ENCODE assay signal across 16 cellular contexts in the genomic region with DNA sequence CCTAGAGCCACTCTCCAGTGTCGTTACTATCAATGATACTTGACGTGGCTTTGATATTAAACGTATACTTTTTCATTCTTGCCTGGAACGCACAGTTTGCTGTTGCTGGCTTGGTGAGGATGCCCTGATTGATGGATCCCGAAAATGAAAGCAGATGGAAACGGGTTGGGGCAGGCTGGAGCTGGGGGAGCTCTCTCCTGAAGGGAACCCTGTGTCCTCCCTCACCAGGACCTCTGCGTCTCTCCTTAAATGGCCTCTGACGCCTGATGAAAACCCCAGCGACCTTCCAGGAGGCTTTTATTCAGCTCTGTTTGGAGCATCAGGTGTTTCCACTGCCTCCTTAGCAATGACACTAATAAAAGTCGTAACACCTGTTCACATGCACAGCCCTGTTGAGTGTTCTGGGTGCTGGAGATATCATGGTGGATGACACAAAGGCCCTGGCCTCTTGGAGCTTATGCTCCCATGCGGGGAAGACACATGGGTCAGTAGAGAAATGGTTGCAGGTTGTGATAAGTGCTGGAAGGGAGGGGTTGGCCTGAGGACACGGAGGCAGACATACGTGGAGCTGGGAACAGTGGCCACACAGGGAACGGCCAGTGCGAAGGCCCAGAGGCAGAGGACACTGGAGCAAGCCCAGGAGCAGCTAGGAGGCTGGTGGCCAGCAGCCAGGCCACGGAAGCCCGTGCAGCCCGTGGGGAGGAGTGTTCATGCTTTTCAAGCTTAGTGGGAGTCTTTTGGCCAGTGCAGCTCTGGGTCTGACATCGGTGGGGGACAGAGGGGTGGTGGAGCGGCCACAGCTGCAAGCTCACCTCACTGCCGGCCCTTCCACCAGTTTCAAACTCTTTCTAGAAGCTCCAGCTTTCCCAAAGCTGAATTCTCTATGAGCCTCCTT. TPM values are rescaled to one million over a fixed set of nuclear protein-coding genes. Genes with fewer than 3 reads are reported as not detected.
A peak's percentile ranks its signal among the peaks of the same experiment; 100 is the strongest.
DNase-seq lines count a peak whose midpoint lies in the region; ATAC-seq lines count a peak whose summit lies in the region.
"Had no signal": no experiment of that assay in that cellular context is flagged by ENCODE, and none has a peak within 500 bp of the region (broad histone marks: within the 10 kb centered on the region; RNA-seq: fewer than 3 reads in every experiment).

No MANE protein-coding gene starts in this region.

- no peaks in the 10 kb centered on the region for H3K36me3 Mint-ChIP-seq in activated T-helper 1 cell treated with anti-CD3 and anti-CD28 coated beads, Interleukin-12 subunit alpha, Interleukin-12 subunit beta, Interleukin-2, Interleukin-4 antibody, amounts not matched to agents 30 ng/mL and 10 ng/mL and 1 ng/mL, durations not matched to agents 14 hours and 24 hours and 36 hours (ENCODE audit: low read depth)
- H3K36me3 Mint-ChIP-seq: activated naive CD8-positive, alpha-beta T cell treated with anti-CD3 and anti-CD28 coated beads, Interleukin-2, amount 10 ng/mL, durations not matched to agents 7 days and 5 days had no signal

- no peak overlapping the region for H2BK120ac ChIP-seq in neuronal stem cell (ENCODE audit: low read depth, low read length)

- no peaks in the 10 kb centered on the region for H3K27me3 Mint-ChIP-seq in activated T-helper 1 cell treated with anti-CD3 and anti-CD28 coated beads, Interleukin-12 subunit alpha, Interleukin-12 subunit beta, Interleukin-2, Interleukin-4 antibody, amounts not matched to agents 30 ng/mL and 10 ng/mL and 1 ng/mL, durations not matched to agents 14 hours and 24 hours and 36 hours (ENCODE audit: insufficient read depth)
- H3K27me3 Mint-ChIP-seq: activated CD4-positive, alpha-beta T cell treated with anti-CD3 and anti-CD28 coated beads for 36 hours; activated naive CD8-positive, alpha-beta T cell treated with anti-CD3 and anti-CD28 coated beads, Interleukin-2, amount 10 ng/mL, durations not matched to agents 7 days and 5 days; dendritic cell treated with granulocyte-macrophage colony-stimulating factor and Interleukin-4, amounts not matched to agents 40 ng/mL and 50 ng/mL, for 4 days; stimulated activated naive B cell treated with anti-CD40 and anti-IgM and Interleukin-4, amounts not matched to agents 10 μg/mL and 1 μg/mL and 100 μg/mL, for 72 hours had no signal

- no peak overlapping the region for H2AK5ac ChIP-seq in neuronal stem cell (ENCODE audit: low read depth, low read length)

- peak; percentile 15 for DNase-seq in 8988T
- no peak for DNase-seq in activated T-helper 1 cell treated with anti-CD3 and anti-CD28 coated beads, Interleukin-12 subunit alpha, Interleukin-12 subunit beta, Interleukin-2, Interleukin-4 antibody, amounts not matched to agents 30 ng/mL and 10 ng/mL and 1 ng/mL, durations not matched to agents 14 hours and 24 hours and 36 hours (ENCODE audit: low spot score)
- no peak for DNase-seq in neuronal stem cell (ENCODE audit: low spot score)
- DNase-seq in medulla oblongata (ENCODE audit: extremely low spot score), result no peak
- DNase-seq: activated naive CD8-positive, alpha-beta T cell treated with anti-CD3 and anti-CD28 coated beads, Interleukin-2, amount 10 ng/mL, durations not matched to agents 7 days and 5 days; brain microvascular endothelial cell; stimulated activated CD4-positive, alpha-beta T cell treated with anti-CD3 and anti-CD28 coated beads, Interleukin-15, amount 100 ng/mL, for 24 hours; stimulated activated naive B cell treated with anti-CD40 and anti-IgM and Interleukin-4, amounts not matched to agents 10 μg/mL and 1 μg/mL and 100 μg/mL, for 72 hours had no signal

- H3K9me3 ChIP-seq in BLaER1, result no peaks in the 10 kb centered on the region
- H3K9me3 ChIP-seq in neuronal stem cell (replicated peaks in 1 of 2; ENCODE audit: control insufficient read depth in 2 of 2, insufficient read depth in 1 of 2, low read depth in 1 of 2, low read length in 2 of 2), result no peaks in the 10 kb centered on the region
- H3K9me3 ChIP-seq: neutrophil, right atrium auricular region had no signal

- H2AFZ ChIP-seq in neuronal stem cell (ENCODE audit: low read length), result no peak overlapping the region

- peak overlapping the region; percentile 65 for H4K8ac ChIP-seq in neuronal stem cell (ENCODE audit: low read depth, low read length)

- peak overlapping the region; percentile 74 for H3K27ac ChIP-seq in BLaER1
- no peak overlapping the region for H3K27ac ChIP-seq in neuronal stem cell (replicated peaks; ENCODE audit: low read length)
- H3K27ac ChIP-seq: brain microvascular endothelial cell, neutrophil, right atrium auricular region had no signal

- H3K36me3 ChIP-seq in BLaER1, result 0 out of 2 replicates have a peak, but pooled peaks cover 4% of the 10 kb centered on the region
- H3K36me3 ChIP-seq in neuronal stem cell (replicated peaks in 1 of 2; ENCODE audit: control insufficient read depth in 2 of 2, insufficient read depth in 2 of 2, low read length in 2 of 2), result no peaks in the 10 kb centered on the region
- H3K36me3 ChIP-seq: brain microvascular endothelial cell, neutrophil, right atrium auricular region had no signal

- H4K91ac ChIP-seq in neuronal stem cell (ENCODE audit: low read depth, low read length, poor library complexity), result no peak overlapping the region

- H3K9ac ChIP-seq in BLaER1 (no peak overlapping the region), neuronal stem cell (ENCODE audit: low read depth, low read length, poor library complexity) (no peak overlapping the region)

- peak overlapping the region; percentile 67 for H2BK15ac ChIP-seq in neuronal stem cell (ENCODE audit: low read length)

- peak overlapping the region; percentile 48 for H3K18ac ChIP-seq in neuronal stem cell (ENCODE audit: low read length)

- H3K27ac Mint-ChIP-seq in activated T-helper 1 cell treated with anti-CD3 and anti-CD28 coated beads, Interleukin-12 subunit alpha, Interleukin-12 subunit beta, Interleukin-2, Interleukin-4 antibody, amounts not matched to agents 30 ng/mL and 10 ng/mL and 1 ng/mL, durations not matched to agents 14 hours and 24 hours and 36 hours, result peak overlapping the region; percentile 10
- H3K27ac Mint-ChIP-seq: activated CD4-positive, alpha-beta T cell treated with anti-CD3 and anti-CD28 coated beads for 36 hours; activated naive CD8-positive, alpha-beta T cell treated with anti-CD3 and anti-CD28 coated beads, Interleukin-2, amount 10 ng/mL, durations not matched to agents 7 days and 5 days; dendritic cell treated with granulocyte-macrophage colony-stimulating factor and Interleukin-4, amounts not matched to agents 40 ng/mL and 50 ng/mL, for 4 days; stimulated activated naive B cell treated with anti-CD40 and anti-IgM and Interleukin-4, amounts not matched to agents 10 μg/mL and 1 μg/mL and 100 μg/mL, for 72 hours had no signal

- H2BK12ac ChIP-seq in neuronal stem cell (ENCODE audit: low read length), result no peak overlapping the region

- H3K23ac ChIP-seq in neuronal stem cell (ENCODE audit: low read depth, low read length, poor library complexity), result no peak overlapping the region

- intact Hi-C loops in activated T-helper 1 cell treated with anti-CD3 and anti-CD28 coated beads, Interleukin-12 subunit alpha, Interleukin-12 subunit beta, Interleukin-2, Interleukin-4 antibody, amounts not matched to agents 30 ng/mL and 10 ng/mL and 1 ng/mL, durations not matched to agents 14 hours and 24 hours and 36 hours (cut with micrococcal nuclease), result no loop called here

- H3K14ac ChIP-seq in neuronal stem cell (ENCODE audit: low read length), result no peak overlapping the region

- H3K79me1 ChIP-seq in neuronal stem cell (ENCODE audit: low read depth, low read length), result no peaks in the 10 kb centered on the region

- no peaks in the 10 kb centered on the region for H3K9me3 Mint-ChIP-seq in activated T-helper 1 cell treated with anti-CD3 and anti-CD28 coated beads, Interleukin-12 subunit alpha, Interleukin-12 subunit beta, Interleukin-2, Interleukin-4 antibody, amounts not matched to agents 30 ng/mL and 10 ng/mL and 1 ng/mL, durations not matched to agents 14 hours and 24 hours and 36 hours
- H3K9me3 Mint-ChIP-seq: activated naive CD8-positive, alpha-beta T cell treated with anti-CD3 and anti-CD28 coated beads, Interleukin-2, amount 10 ng/mL, durations not matched to agents 7 days and 5 days; dendritic cell treated with granulocyte-macrophage colony-stimulating factor and Interleukin-4, amounts not matched to agents 40 ng/mL and 50 ng/mL, for 4 days; stimulated activated naive B cell treated with anti-CD40 and anti-IgM and Interleukin-4, amounts not matched to agents 10 μg/mL and 1 μg/mL and 100 μg/mL, for 72 hours had no signal

- H3K27me3 ChIP-seq in BLaER1 (no peaks in the 10 kb centered on the region), neuronal stem cell (ENCODE audit: control insufficient read depth in 3 of 3, insufficient read depth in 3 of 3, low read depth in 1 of 3, low read length in 3 of 3) (no peaks in the 10 kb centered on the region)
- H3K27me3 ChIP-seq: brain microvascular endothelial cell, neutrophil, right atrium auricular region had no signal

- H3K4me1 ChIP-seq in BLaER1 (peaks cover 63% of the 10 kb centered on the region), neuronal stem cell (ENCODE audit: control insufficient read depth in 2 of 2, insufficient read depth in 1 of 2, low read depth in 1 of 2, low read length in 2 of 2) (peaks cover 6 to 8% of the 10 kb centered on the region in 2 donors)
- H3K4me1 ChIP-seq: right atrium auricular region had no signal

- peak overlapping the region; percentile 89 for H3K4me2 ChIP-seq in BLaER1
- H3K4me2 ChIP-seq in neuronal stem cell (ENCODE audit: insufficient read depth, low read length, poor library complexity, severe bottlenecking), result no peak overlapping the region

- no peak overlapping the region for H3K4ac ChIP-seq in neuronal stem cell (ENCODE audit: low read length)

- H4K20me1 ChIP-seq in BLaER1, result no peaks in the 10 kb centered on the region

- peak overlapping the region; percentile 53 for H2BK5ac ChIP-seq in neuronal stem cell (ENCODE audit: low read length)

- H3K4me1 Mint-ChIP-seq in activated T-helper 1 cell treated with anti-CD3 and anti-CD28 coated beads, Interleukin-12 subunit alpha, Interleukin-12 subunit beta, Interleukin-2, Interleukin-4 antibody, amounts not matched to agents 30 ng/mL and 10 ng/mL and 1 ng/mL, durations not matched to agents 14 hours and 24 hours and 36 hours (ENCODE audit: low read depth), result no peaks in the 10 kb centered on the region
- H3K4me1 Mint-ChIP-seq: activated CD4-positive, alpha-beta T cell treated with anti-CD3 and anti-CD28 coated beads for 36 hours; activated naive CD8-positive, alpha-beta T cell treated with anti-CD3 and anti-CD28 coated beads, Interleukin-2, amount 10 ng/mL, durations not matched to agents 7 days and 5 days had no signal

- H3K4me3 ChIP-seq in BLaER1 (no peak overlapping the region), neuronal stem cell (ENCODE audit: low read length in 2 of 2) (no peak overlapping the region)
- H3K4me3 ChIP-seq: K562, right atrium auricular region had no signal

- H3K4me3 Mint-ChIP-seq in activated T-helper 1 cell treated with anti-CD3 and anti-CD28 coated beads, Interleukin-12 subunit alpha, Interleukin-12 subunit beta, Interleukin-2, Interleukin-4 antibody, amounts not matched to agents 30 ng/mL and 10 ng/mL and 1 ng/mL, durations not matched to agents 14 hours and 24 hours and 36 hours, result no peak overlapping the region
- H3K4me3 Mint-ChIP-seq: activated CD4-positive, alpha-beta T cell treated with anti-CD3 and anti-CD28 coated beads for 36 hours; activated naive CD8-positive, alpha-beta T cell treated with anti-CD3 and anti-CD28 coated beads, Interleukin-2, amount 10 ng/mL, durations not matched to agents 7 days and 5 days; dendritic cell treated with granulocyte-macrophage colony-stimulating factor and Interleukin-4, amounts not matched to agents 40 ng/mL and 50 ng/mL, for 4 days; stimulated activated naive B cell treated with anti-CD40 and anti-IgM and Interleukin-4, amounts not matched to agents 10 μg/mL and 1 μg/mL and 100 μg/mL, for 72 hours had no signal

- WGBS in neuronal stem cell (ENCODE audit: extremely low coverage in 2 of 2, insufficient read length in 2 of 2, insufficient replicate concordance in 1 of 2), 2 donors, result no CpG with 5 or more reads among the region's 21 CpGs

- ATAC-seq in HG03196 (IDR thresholded peaks at IDR 0.05; ENCODE audit: unreplicated experiment), result no peak
- ATAC-seq in GM18870 (IDR thresholded peaks at IDR 0.05; ENCODE audit: unreplicated experiment), result no peak
- ATAC-seq: activated CD4-positive, alpha-beta T cell treated with anti-CD3 and anti-CD28 coated beads for 36 hours had no signal

RNA-seq across cellular contexts. Expression of gene MSANTD1, which starts 7.5 kb away (rescaled TPM):
- total RNA-seq in activated T-helper 1 cell treated with anti-CD3 and anti-CD28 coated beads, Interleukin-12 subunit alpha, Interleukin-12 subunit beta, Interleukin-2, Interleukin-4 antibody, amounts not matched to agents 30 ng/mL and 10 ng/mL and 1 ng/mL, durations not matched to agents 14 hours and 24 hours and 36 hours, result 0.73 and 1.2 TPM in 2 replicates
- 0.13 TPM for polyA plus RNA-seq in neuronal stem cell (2013, experiment 1 of 2)
- polyA plus RNA-seq in neuronal stem cell (2013, experiment 2 of 2), result 0.12 TPM
- total RNA-seq: right atrium auricular region had no signal
- polyA plus RNA-seq: K562 had no signal

RNA-seq across cellular contexts. Expression of gene RGS12, which starts 36.3 kb away (rescaled TPM):
- 3.1 and 3.6 TPM in 2 replicates for total RNA-seq in activated T-helper 1 cell treated with anti-CD3 and anti-CD28 coated beads, Interleukin-12 subunit alpha, Interleukin-12 subunit beta, Interleukin-2, Interleukin-4 antibody, amounts not matched to agents 30 ng/mL and 10 ng/mL and 1 ng/mL, durations not matched to agents 14 hours and 24 hours and 36 hours
- 26.5 TPM for polyA plus RNA-seq in neuronal stem cell (2013, experiment 1 of 2)
- polyA plus RNA-seq in neuronal stem cell (2013, experiment 2 of 2), result 27.6 TPM
